Comparison of ENCODE assay signal across 37 cellular contexts in genomic region chr2:141313972-141314371, GRCh38.
"Had no signal": no experiment of that assay in that cellular context is flagged by ENCODE, and none has a peak within 500 bp of the region (broad histone marks: within the 10 kb centered on the region; RNA-seq: fewer than 3 reads in every experiment).

No MANE protein-coding gene starts in this region.

- H3K27ac Mint-ChIP-seq: activated B cell treated with CpG ODN at 0.5 μM for 24 hours; activated CD4-positive, alpha-beta memory T cell treated with anti-CD3 and anti-CD28 coated beads for 36 hours; activated CD4-positive, alpha-beta T cell treated with anti-CD3 and anti-CD28 coated beads for 36 hours; activated CD8-positive, alpha-beta T cell treated with anti-CD3 and anti-CD28 coated beads for 36 hours; activated naive CD4-positive, alpha-beta T cell treated with anti-CD3 and anti-CD28 coated beads for 36 hours; activated naive CD4-positive, alpha-beta T cell treated with anti-CD3 and anti-CD28 coated beads, Interleukin-2, amount 50 U/mL, for 72 hours; activated naive CD8-positive, alpha-beta T cell treated with anti-CD3 and anti-CD28 coated beads for 36 hours; activated T-cell treated with anti-CD3 and anti-CD28 coated beads, Interleukin-2, amount 50 U/mL, for 72 hours; activated T-helper 1 cell treated with anti-CD3 and anti-CD28 coated beads, Interleukin-12 subunit alpha, Interleukin-12 subunit beta, Interleukin-2, Interleukin-4 antibody, amounts not matched to agents 30 ng/mL and 10 ng/mL and 1 ng/mL, durations not matched to agents 14 hours and 24 hours and 36 hours; activated T-helper 17 cell treated with anti-CD3 and anti-CD28 coated beads, Interleukin-2, amount 50 U/mL, for 72 hours; T-helper 1 cell treated with Interleukin-12 subunit alpha and Interleukin-12 subunit beta and Interleukin-4 antibody, amounts not matched to agents 30 μg/mL and 1 μg/mL, for 36 hours; T-helper 2 cell treated with Interferon-gamma antibody and Interleukin-4, amounts not matched to agents 5 μg/mL and 100 μg/mL, for 36 hours had no signal

- H3K4me3 ChIP-seq: adrenal gland, body of pancreas, breast epithelium had no signal

- H3K36me3 Mint-ChIP-seq: activated CD4-positive, alpha-beta memory T cell treated with anti-CD3 and anti-CD28 coated beads for 36 hours; activated naive CD4-positive, alpha-beta T cell treated with anti-CD3 and anti-CD28 coated beads, Interleukin-2, amount 50 U/mL, for 72 hours; activated naive CD8-positive, alpha-beta T cell treated with anti-CD3 and anti-CD28 coated beads for 36 hours had no signal

- H3K27ac ChIP-seq: adrenal gland, body of pancreas, brain microvascular endothelial cell, breast epithelium, VCaP had no signal

- H3K4me1 ChIP-seq: adrenal gland, body of pancreas, breast epithelium had no signal

- FAIRE-seq: astrocyte, TTC549 had no signal

- H3K9me3 Mint-ChIP-seq: activated T-helper 1 cell treated with anti-CD3 and anti-CD28 coated beads, Interleukin-12 subunit alpha, Interleukin-12 subunit beta, Interleukin-2, Interleukin-4 antibody, amounts not matched to agents 30 ng/mL and 10 ng/mL and 1 ng/mL, durations not matched to agents 14 hours and 24 hours and 36 hours had no signal

- DNase-seq: activated B cell treated with CpG ODN at 0.5 μM for 24 hours; activated CD4-positive, alpha-beta memory T cell treated with anti-CD3 and anti-CD28 coated beads for 36 hours; activated CD4-positive, alpha-beta T cell treated with anti-CD3 and anti-CD28 coated beads for 1 hour; activated CD4-positive, alpha-beta T cell treated with anti-CD3 and anti-CD28 coated beads for 36 hours; activated CD4-positive, alpha-beta T cell treated with anti-CD3 and anti-CD28 coated beads for 48 hours; activated CD4-positive, alpha-beta T cell treated with anti-CD3 and anti-CD28 coated beads, Interleukin-2, amount 50 U/mL, for 1 hour; activated CD4-positive, alpha-beta T cell treated with anti-CD3 and anti-CD28 coated beads, Interleukin-2, amount 50 U/mL, for 4 hours; activated CD8-positive, alpha-beta memory T cell treated with anti-CD3 and anti-CD28 coated beads, Interleukin-2, amount 50 U/mL, for 4 hours; activated CD8-positive, alpha-beta T cell treated with anti-CD3 and anti-CD28 coated beads for 36 hours; activated effector memory CD4-positive, alpha-beta T cell treated with anti-CD3 and anti-CD28 coated beads, Interleukin-2, amount 50 U/mL, for 16 hours; activated gamma-delta T cell treated with Interleukin-2 at 50 U/mL for 16 hours; activated naive CD4-positive, alpha-beta T cell; activated naive CD4-positive, alpha-beta T cell treated with anti-CD3 and anti-CD28 coated beads for 36 hours; activated naive CD4-positive, alpha-beta T cell treated with anti-CD3 and anti-CD28 coated beads, Interleukin-2, amount 50 U/mL, for 16 hours; activated naive CD8-positive, alpha-beta T cell treated with anti-CD3 and anti-CD28 coated beads for 36 hours; activated T-cell treated with anti-CD3 and anti-CD28 coated beads for 4 hours; activated T-cell treated with anti-CD3 and anti-CD28 coated beads, Interleukin-2, amount 50 U/mL, for 1 hour; activated T-cell treated with anti-CD3 and anti-CD28 coated beads, Interleukin-2, amount 50 U/mL, for 4 hours; activated T-cell treated with anti-CD3 and anti-CD28 coated beads, Interleukin-2, amount 50 U/mL, for 72 hours; adrenal gland; amniotic stem cell; aorta; body of pancreas; brain microvascular endothelial cell; central memory CD4-positive, alpha-beta T cell; T-helper 1 cell; T-helper 2 cell; T-helper 9 cell had no signal

- H3K4me3 Mint-ChIP-seq: activated B cell treated with CpG ODN at 0.5 μM for 24 hours; activated CD4-positive, alpha-beta memory T cell treated with anti-CD3 and anti-CD28 coated beads for 36 hours; activated CD4-positive, alpha-beta T cell treated with anti-CD3 and anti-CD28 coated beads for 36 hours; activated CD8-positive, alpha-beta T cell treated with anti-CD3 and anti-CD28 coated beads for 36 hours; activated naive CD4-positive, alpha-beta T cell treated with anti-CD3 and anti-CD28 coated beads for 36 hours; activated naive CD8-positive, alpha-beta T cell treated with anti-CD3 and anti-CD28 coated beads for 36 hours; activated T-cell treated with anti-CD3 and anti-CD28 coated beads, Interleukin-2, amount 50 U/mL, for 4 hours; activated T-cell treated with anti-CD3 and anti-CD28 coated beads, Interleukin-2, amount 50 U/mL, for 72 hours; activated T-helper 1 cell treated with anti-CD3 and anti-CD28 coated beads, Interleukin-12 subunit alpha, Interleukin-12 subunit beta, Interleukin-2, Interleukin-4 antibody, amounts not matched to agents 30 ng/mL and 10 ng/mL and 1 ng/mL, durations not matched to agents 14 hours and 24 hours and 36 hours; activated T-helper 17 cell treated with anti-CD3 and anti-CD28 coated beads, Interleukin-2, amount 50 U/mL, for 72 hours; T-helper 1 cell treated with Interleukin-12 subunit alpha and Interleukin-12 subunit beta and Interleukin-4 antibody, amounts not matched to agents 30 μg/mL and 1 μg/mL, for 36 hours; T-helper 2 cell treated with Interferon-gamma antibody and Interleukin-4, amounts not matched to agents 5 μg/mL and 100 μg/mL, for 36 hours had no signal

- H3K36me3 ChIP-seq: adrenal gland, brain microvascular endothelial cell, breast epithelium had no signal

- H3K27me3 ChIP-seq: adrenal gland, body of pancreas, brain microvascular endothelial cell, breast epithelium had no signal

- H3K9me3 ChIP-seq: adrenal gland, body of pancreas, breast epithelium had no signal

- H3K4me1 Mint-ChIP-seq: activated B cell treated with CpG ODN at 0.5 μM for 24 hours; activated CD4-positive, alpha-beta T cell treated with anti-CD3 and anti-CD28 coated beads for 36 hours; activated naive CD8-positive, alpha-beta T cell treated with anti-CD3 and anti-CD28 coated beads for 36 hours; activated T-helper 17 cell treated with anti-CD3 and anti-CD28 coated beads, Interleukin-2, amount 50 U/mL, for 72 hours had no signal

- H3K27me3 Mint-ChIP-seq: activated B cell treated with CpG ODN at 0.5 μM for 24 hours; activated CD4-positive, alpha-beta memory T cell treated with anti-CD3 and anti-CD28 coated beads for 36 hours; activated CD4-positive, alpha-beta T cell treated with anti-CD3 and anti-CD28 coated beads for 36 hours; activated CD8-positive, alpha-beta T cell treated with anti-CD3 and anti-CD28 coated beads for 36 hours; activated naive CD8-positive, alpha-beta T cell treated with anti-CD3 and anti-CD28 coated beads for 36 hours; activated T-helper 17 cell treated with anti-CD3 and anti-CD28 coated beads, Interleukin-2, amount 50 U/mL, for 72 hours had no signal

- ATAC-seq: activated CD4-positive, alpha-beta T cell treated with anti-CD3 and anti-CD28 coated beads for 36 hours; activated CD8-positive, alpha-beta T cell treated with anti-CD3 and anti-CD28 coated beads for 36 hours; activated naive CD4-positive, alpha-beta T cell treated with anti-CD3 and anti-CD28 coated beads, Interleukin-2, amount 50 U/mL, for 72 hours; activated T-cell treated with anti-CD3 and anti-CD28 coated beads, Interleukin-2, amount 50 U/mL, for 4 hours; activated T-cell treated with anti-CD3 and anti-CD28 coated beads, Interleukin-2, amount 50 U/mL, for 72 hours; activated T-helper 17 cell treated with anti-CD3 and anti-CD28 coated beads, Interleukin-2, amount 50 U/mL, for 72 hours; body of pancreas had no signal
